1 cellular context compared by ENCODE assay signal in the genomic region with DNA sequence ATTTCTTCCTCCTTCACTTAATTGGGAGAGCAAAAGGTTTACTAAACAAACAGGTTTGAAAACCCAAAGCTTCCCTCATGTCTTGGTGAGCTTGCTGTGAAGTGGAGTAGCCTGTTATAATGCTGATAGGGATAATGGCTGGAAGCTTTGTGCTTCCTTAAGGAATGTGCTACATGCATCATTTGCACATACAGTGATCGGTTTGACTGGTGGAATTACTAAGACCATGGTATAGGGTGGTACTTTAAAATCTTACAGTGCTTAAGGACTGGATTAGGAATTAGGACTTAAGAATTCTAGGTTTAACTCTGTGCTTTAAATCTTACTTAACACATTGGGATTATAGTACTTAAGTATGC.
TF ChIP-seq lines count a peak whose summit lies in the region.

No MANE protein-coding gene starts in this region.

TF ChIP-seq in H1, 55 proteins besides CTCF, POLR2A, EP300 and RAD21:
- TF ChIP-seq JUND (IDR thresholded peaks at IDR 0.05; ENCODE audit: low read length) = no peak
- no peak for TF ChIP-seq ASH2L (IDR thresholded peaks at IDR 0.05; ENCODE audit: low read length)
- no peak for TF ChIP-seq BACH1 (IDR thresholded peaks at IDR 0.05; ENCODE audit: low read length)
- TF ChIP-seq TCF12 (IDR thresholded peaks at IDR 0.05; ENCODE audit: low read depth, low read length) = 0 out of 2 replicates have a peak, but pooled peaks have one; percentile 58
- TF ChIP-seq, protein P1, sequence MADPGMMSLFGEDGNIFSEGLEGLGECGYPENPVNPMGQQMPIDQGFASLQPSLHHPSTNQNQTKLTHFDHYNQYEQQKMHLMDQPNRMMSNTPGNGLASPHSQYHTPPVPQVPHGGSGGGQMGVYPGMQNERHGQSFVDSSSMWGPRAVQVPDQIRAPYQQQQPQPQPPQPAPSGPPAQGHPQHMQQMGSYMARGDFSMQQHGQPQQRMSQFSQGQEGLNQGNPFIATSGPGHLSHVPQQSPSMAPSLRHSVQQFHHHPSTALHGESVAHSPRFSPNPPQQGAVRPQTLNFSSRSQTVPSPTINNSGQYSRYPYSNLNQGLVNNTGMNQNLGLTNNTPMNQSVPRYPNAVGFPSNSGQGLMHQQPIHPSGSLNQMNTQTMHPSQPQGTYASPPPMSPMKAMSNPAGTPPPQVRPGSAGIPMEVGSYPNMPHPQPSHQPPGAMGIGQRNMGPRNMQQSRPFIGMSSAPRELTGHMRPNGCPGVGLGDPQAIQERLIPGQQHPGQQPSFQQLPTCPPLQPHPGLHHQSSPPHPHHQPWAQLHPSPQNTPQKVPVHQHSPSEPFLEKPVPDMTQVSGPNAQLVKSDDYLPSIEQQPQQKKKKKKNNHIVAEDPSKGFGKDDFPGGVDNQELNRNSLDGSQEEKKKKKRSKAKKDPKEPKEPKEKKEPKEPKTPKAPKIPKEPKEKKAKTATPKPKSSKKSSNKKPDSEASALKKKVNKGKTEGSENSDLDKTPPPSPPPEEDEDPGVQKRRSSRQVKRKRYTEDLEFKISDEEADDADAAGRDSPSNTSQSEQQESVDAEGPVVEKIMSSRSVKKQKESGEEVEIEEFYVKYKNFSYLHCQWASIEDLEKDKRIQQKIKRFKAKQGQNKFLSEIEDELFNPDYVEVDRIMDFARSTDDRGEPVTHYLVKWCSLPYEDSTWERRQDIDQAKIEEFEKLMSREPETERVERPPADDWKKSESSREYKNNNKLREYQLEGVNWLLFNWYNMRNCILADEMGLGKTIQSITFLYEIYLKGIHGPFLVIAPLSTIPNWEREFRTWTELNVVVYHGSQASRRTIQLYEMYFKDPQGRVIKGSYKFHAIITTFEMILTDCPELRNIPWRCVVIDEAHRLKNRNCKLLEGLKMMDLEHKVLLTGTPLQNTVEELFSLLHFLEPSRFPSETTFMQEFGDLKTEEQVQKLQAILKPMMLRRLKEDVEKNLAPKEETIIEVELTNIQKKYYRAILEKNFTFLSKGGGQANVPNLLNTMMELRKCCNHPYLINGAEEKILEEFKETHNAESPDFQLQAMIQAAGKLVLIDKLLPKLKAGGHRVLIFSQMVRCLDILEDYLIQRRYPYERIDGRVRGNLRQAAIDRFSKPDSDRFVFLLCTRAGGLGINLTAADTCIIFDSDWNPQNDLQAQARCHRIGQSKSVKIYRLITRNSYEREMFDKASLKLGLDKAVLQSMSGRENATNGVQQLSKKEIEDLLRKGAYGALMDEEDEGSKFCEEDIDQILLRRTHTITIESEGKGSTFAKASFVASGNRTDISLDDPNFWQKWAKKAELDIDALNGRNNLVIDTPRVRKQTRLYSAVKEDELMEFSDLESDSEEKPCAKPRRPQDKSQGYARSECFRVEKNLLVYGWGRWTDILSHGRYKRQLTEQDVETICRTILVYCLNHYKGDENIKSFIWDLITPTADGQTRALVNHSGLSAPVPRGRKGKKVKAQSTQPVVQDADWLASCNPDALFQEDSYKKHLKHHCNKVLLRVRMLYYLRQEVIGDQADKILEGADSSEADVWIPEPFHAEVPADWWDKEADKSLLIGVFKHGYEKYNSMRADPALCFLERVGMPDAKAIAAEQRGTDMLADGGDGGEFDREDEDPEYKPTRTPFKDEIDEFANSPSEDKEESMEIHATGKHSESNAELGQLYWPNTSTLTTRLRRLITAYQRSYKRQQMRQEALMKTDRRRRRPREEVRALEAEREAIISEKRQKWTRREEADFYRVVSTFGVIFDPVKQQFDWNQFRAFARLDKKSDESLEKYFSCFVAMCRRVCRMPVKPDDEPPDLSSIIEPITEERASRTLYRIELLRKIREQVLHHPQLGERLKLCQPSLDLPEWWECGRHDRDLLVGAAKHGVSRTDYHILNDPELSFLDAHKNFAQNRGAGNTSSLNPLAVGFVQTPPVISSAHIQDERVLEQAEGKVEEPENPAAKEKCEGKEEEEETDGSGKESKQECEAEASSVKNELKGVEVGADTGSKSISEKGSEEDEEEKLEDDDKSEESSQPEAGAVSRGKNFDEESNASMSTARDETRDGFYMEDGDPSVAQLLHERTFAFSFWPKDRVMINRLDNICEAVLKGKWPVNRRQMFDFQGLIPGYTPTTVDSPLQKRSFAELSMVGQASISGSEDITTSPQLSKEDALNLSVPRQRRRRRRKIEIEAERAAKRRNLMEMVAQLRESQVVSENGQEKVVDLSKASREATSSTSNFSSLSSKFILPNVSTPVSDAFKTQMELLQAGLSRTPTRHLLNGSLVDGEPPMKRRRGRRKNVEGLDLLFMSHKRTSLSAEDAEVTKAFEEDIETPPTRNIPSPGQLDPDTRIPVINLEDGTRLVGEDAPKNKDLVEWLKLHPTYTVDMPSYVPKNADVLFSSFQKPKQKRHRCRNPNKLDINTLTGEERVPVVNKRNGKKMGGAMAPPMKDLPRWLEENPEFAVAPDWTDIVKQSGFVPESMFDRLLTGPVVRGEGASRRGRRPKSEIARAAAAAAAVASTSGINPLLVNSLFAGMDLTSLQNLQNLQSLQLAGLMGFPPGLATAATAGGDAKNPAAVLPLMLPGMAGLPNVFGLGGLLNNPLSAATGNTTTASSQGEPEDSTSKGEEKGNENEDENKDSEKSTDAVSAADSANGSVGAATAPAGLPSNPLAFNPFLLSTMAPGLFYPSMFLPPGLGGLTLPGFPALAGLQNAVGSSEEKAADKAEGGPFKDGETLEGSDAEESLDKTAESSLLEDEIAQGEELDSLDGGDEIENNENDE (IDR thresholded peaks at IDR 0.05; ENCODE audit: insufficient replicate concordance, low read length) = peak; percentile 97
- no peak for TF ChIP-seq SUZ12 (IDR thresholded peaks at IDR 0.05; ENCODE audit: low read length)
- peak; percentile 84 for TF ChIP-seq SP1 (IDR thresholded peaks at IDR 0.05; ENCODE audit: low read depth, low read length)
- TF ChIP-seq, protein P2, sequence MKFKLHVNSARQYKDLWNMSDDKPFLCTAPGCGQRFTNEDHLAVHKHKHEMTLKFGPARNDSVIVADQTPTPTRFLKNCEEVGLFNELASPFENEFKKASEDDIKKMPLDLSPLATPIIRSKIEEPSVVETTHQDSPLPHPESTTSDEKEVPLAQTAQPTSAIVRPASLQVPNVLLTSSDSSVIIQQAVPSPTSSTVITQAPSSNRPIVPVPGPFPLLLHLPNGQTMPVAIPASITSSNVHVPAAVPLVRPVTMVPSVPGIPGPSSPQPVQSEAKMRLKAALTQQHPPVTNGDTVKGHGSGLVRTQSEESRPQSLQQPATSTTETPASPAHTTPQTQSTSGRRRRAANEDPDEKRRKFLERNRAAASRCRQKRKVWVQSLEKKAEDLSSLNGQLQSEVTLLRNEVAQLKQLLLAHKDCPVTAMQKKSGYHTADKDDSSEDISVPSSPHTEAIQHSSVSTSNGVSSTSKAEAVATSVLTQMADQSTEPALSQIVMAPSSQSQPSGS (IDR thresholded peaks at IDR 0.05; ENCODE audit: low read length) = peak; percentile 66; the same call in 1 of the 2 replicates
- TF ChIP-seq BCL11A (IDR thresholded peaks at IDR 0.05; ENCODE audit: low read depth in 2 of 2, low read length in 2 of 2) = peak; percentile 78 to 79
- no peak for TF ChIP-seq RXRA (IDR thresholded peaks at IDR 0.05; ENCODE audit: insufficient read depth, low read depth, low read length)
- no peak for TF ChIP-seq CREB1 (IDR thresholded peaks at IDR 0.05)
- TF ChIP-seq YY1 (IDR thresholded peaks at IDR 0.05; ENCODE audit: low read depth, low read length) = 0 out of 2 replicates have a peak, but pooled peaks have one; percentile 39
- TF ChIP-seq POLR2AphosphoS5 (IDR thresholded peaks at IDR 0.05; ENCODE audit: low read depth, low read length) = no peak
- no peak for TF ChIP-seq GTF2F1 (IDR thresholded peaks at IDR 0.05; ENCODE audit: borderline replicate concordance, low read depth, low read length)
- no peak for TF ChIP-seq TBP (IDR thresholded peaks at IDR 0.05; ENCODE audit: low read depth, low read length)
- TF ChIP-seq CHD2 (IDR thresholded peaks at IDR 0.05; ENCODE audit: low read length) = 0 out of 2 replicates have a peak, but pooled peaks have one; percentile 35
- no peak for TF ChIP-seq KDM5A (IDR thresholded peaks at IDR 0.05; ENCODE audit: low read length)
- TF ChIP-seq CBX8 (IDR thresholded peaks at IDR 0.05; ENCODE audit: borderline replicate concordance, low read depth, low read length) = no peak
- TF ChIP-seq HDAC2 (IDR thresholded peaks at IDR 0.05; ENCODE audit: borderline replicate concordance in 1 of 2, low read depth in 2 of 2, low read length in 2 of 2) = peak in 1 of 2 experiments; percentile 79; a peak in 1 of 4 replicates
- TF ChIP-seq EGR1 (IDR thresholded peaks at IDR 0.05; ENCODE audit: borderline replicate concordance, low read depth, low read length) = no peak
- TF ChIP-seq KDM4A (IDR thresholded peaks at IDR 0.05; ENCODE audit: low read depth, low read length, severe bottlenecking) = no peak
- TF ChIP-seq SIRT6 (IDR thresholded peaks at IDR 0.05; ENCODE audit: low read length) = no peak
- peak; percentile 99 for TF ChIP-seq NANOG (IDR thresholded peaks at IDR 0.05; ENCODE audit: insufficient read depth, low read depth, low read length, poor library complexity, severe bottlenecking)
- no peak for TF ChIP-seq CBX5 (IDR thresholded peaks at IDR 0.05; ENCODE audit: low read depth, low read length)
- TF ChIP-seq KDM1A (IDR thresholded peaks at IDR 0.05; ENCODE audit: borderline replicate concordance, low read length) = no peak
- peak; percentile 89 for TF ChIP-seq TEAD4 (IDR thresholded peaks at IDR 0.05; ENCODE audit: low read depth, low read length)
- no peak for TF ChIP-seq TAF7 (optimal IDR thresholded peaks at IDR 0.05; ENCODE audit: borderline replicate concordance, low read depth, low read length)
- TF ChIP-seq CHD1 (IDR thresholded peaks at IDR 0.05; ENCODE audit: low read depth, low read length) = no peak
- no peak for TF ChIP-seq SRF (IDR thresholded peaks at IDR 0.05; ENCODE audit: low read depth, low read length)
- no peak for TF ChIP-seq SIX5 (IDR thresholded peaks at IDR 0.05; ENCODE audit: low read depth, low read length)
- no peak for TF ChIP-seq RBBP5 (IDR thresholded peaks at IDR 0.05; ENCODE audit: borderline replicate concordance, low read depth, low read length)
- TF ChIP-seq PHF8 (conservative IDR thresholded peaks at IDR 0.05; ENCODE audit: low read depth, low read length) = no peak
- no peak for TF ChIP-seq GABPA (IDR thresholded peaks at IDR 0.05; ENCODE audit: borderline replicate concordance, insufficient read depth, low read length)
- no peak for TF ChIP-seq NRF1 (IDR thresholded peaks at IDR 0.05; ENCODE audit: low read depth, low read length)
- no peak for TF ChIP-seq CEBPB (IDR thresholded peaks at IDR 0.05; ENCODE audit: low read depth, low read length)
- no peak for TF ChIP-seq TAF1 (IDR thresholded peaks at IDR 0.05; ENCODE audit: low read depth, low read length)
- no peak for TF ChIP-seq JUN (IDR thresholded peaks at IDR 0.05; ENCODE audit: low read depth, low read length)
- TF ChIP-seq BRCA1 (IDR thresholded peaks at IDR 0.05; ENCODE audit: low read depth, low read length) = no peak
- TF ChIP-seq POU5F1 (IDR thresholded peaks at IDR 0.05; ENCODE audit: low read depth, low read length) = peak; percentile 83; the same call in 1 of the 2 replicates
